8 cellular contexts compared by ENCODE assay signal in genomic region chr16:3175157-3176153, GRCh38. TPM values are rescaled to one million over a fixed set of nuclear protein-coding genes. Genes with fewer than 3 reads are reported as not detected.
DNase-seq lines count a peak whose midpoint lies in the region; ATAC-seq and FAIRE-seq lines count a peak whose summit lies in the region.

No MANE protein-coding gene starts in this region.

- ATAC-seq in GM19328 (IDR thresholded peaks at IDR 0.05; ENCODE audit: unreplicated experiment): no peak
- no peak for ATAC-seq in HG03432 (IDR thresholded peaks at IDR 0.05; ENCODE audit: unreplicated experiment)

- no peak overlapping the region for H3K4me3 Mint-ChIP-seq in activated T-helper 1 cell treated with anti-CD3 and anti-CD28 coated beads, Interleukin-12 subunit alpha, Interleukin-12 subunit beta, Interleukin-2, Interleukin-4 antibody, amounts not matched to agents 30 ng/mL and 10 ng/mL and 1 ng/mL, durations not matched to agents 14 hours and 24 hours and 36 hours

- peak; percentile 95 for DNase-seq in DMS 273 (lab: John Stamatoyannopoulos, UW; ENCODE audit: unreplicated experiment)
- peak; percentile 27 for DNase-seq in HuH-7.5 (ENCODE audit: low spot score)
- DNase-seq in activated T-helper 1 cell treated with anti-CD3 and anti-CD28 coated beads, Interleukin-12 subunit alpha, Interleukin-12 subunit beta, Interleukin-2, Interleukin-4 antibody, amounts not matched to agents 30 ng/mL and 10 ng/mL and 1 ng/mL, durations not matched to agents 14 hours and 24 hours and 36 hours (ENCODE audit: low spot score): no peak
- DNase-seq in kidney tubule cell (ENCODE audit: low spot score): peak; percentile 87
- no peak for DNase-seq in DMS114 treated with DMSO at 0.1 percent for 48 hours (lab: John Stamatoyannopoulos, UW; ENCODE audit: unreplicated experiment)
- no peak for DNase-seq in urothelium cell line (ENCODE audit: low spot score)

- peaks cover 29% of the 10 kb centered on the region for H3K4me1 Mint-ChIP-seq in activated T-helper 1 cell treated with anti-CD3 and anti-CD28 coated beads, Interleukin-12 subunit alpha, Interleukin-12 subunit beta, Interleukin-2, Interleukin-4 antibody, amounts not matched to agents 30 ng/mL and 10 ng/mL and 1 ng/mL, durations not matched to agents 14 hours and 24 hours and 36 hours (ENCODE audit: low read depth)

- peak overlapping the region; percentile 52 for H3K27ac Mint-ChIP-seq in activated T-helper 1 cell treated with anti-CD3 and anti-CD28 coated beads, Interleukin-12 subunit alpha, Interleukin-12 subunit beta, Interleukin-2, Interleukin-4 antibody, amounts not matched to agents 30 ng/mL and 10 ng/mL and 1 ng/mL, durations not matched to agents 14 hours and 24 hours and 36 hours

- peaks cover 5% of the 10 kb centered on the region for H3K36me3 Mint-ChIP-seq in activated T-helper 1 cell treated with anti-CD3 and anti-CD28 coated beads, Interleukin-12 subunit alpha, Interleukin-12 subunit beta, Interleukin-2, Interleukin-4 antibody, amounts not matched to agents 30 ng/mL and 10 ng/mL and 1 ng/mL, durations not matched to agents 14 hours and 24 hours and 36 hours (ENCODE audit: low read depth)

- no peaks in the 10 kb centered on the region for H3K9me3 Mint-ChIP-seq in activated T-helper 1 cell treated with anti-CD3 and anti-CD28 coated beads, Interleukin-12 subunit alpha, Interleukin-12 subunit beta, Interleukin-2, Interleukin-4 antibody, amounts not matched to agents 30 ng/mL and 10 ng/mL and 1 ng/mL, durations not matched to agents 14 hours and 24 hours and 36 hours

- no peak for FAIRE-seq in urothelium cell line (lab: Jason Lieb, UNC)

- H3K27me3 Mint-ChIP-seq in activated T-helper 1 cell treated with anti-CD3 and anti-CD28 coated beads, Interleukin-12 subunit alpha, Interleukin-12 subunit beta, Interleukin-2, Interleukin-4 antibody, amounts not matched to agents 30 ng/mL and 10 ng/mL and 1 ng/mL, durations not matched to agents 14 hours and 24 hours and 36 hours (ENCODE audit: insufficient read depth): peaks cover 67% of the 10 kb centered on the region

- intact Hi-C loops in activated T-helper 1 cell treated with anti-CD3 and anti-CD28 coated beads, Interleukin-12 subunit alpha, Interleukin-12 subunit beta, Interleukin-2, Interleukin-4 antibody, amounts not matched to agents 30 ng/mL and 10 ng/mL and 1 ng/mL, durations not matched to agents 14 hours and 24 hours and 36 hours (cut with micrococcal nuclease): no loop called here

RNA-seq across cellular contexts. Expression of gene OR1F1, which starts 12.5 kb away (rescaled TPM):
- not detected in 2 replicates for total RNA-seq in activated T-helper 1 cell treated with anti-CD3 and anti-CD28 coated beads, Interleukin-12 subunit alpha, Interleukin-12 subunit beta, Interleukin-2, Interleukin-4 antibody, amounts not matched to agents 30 ng/mL and 10 ng/mL and 1 ng/mL, durations not matched to agents 14 hours and 24 hours and 36 hours

RNA-seq across cellular contexts. Expression of gene ZNF213, which starts 40.6 kb away (rescaled TPM):
- total RNA-seq in activated T-helper 1 cell treated with anti-CD3 and anti-CD28 coated beads, Interleukin-12 subunit alpha, Interleukin-12 subunit beta, Interleukin-2, Interleukin-4 antibody, amounts not matched to agents 30 ng/mL and 10 ng/mL and 1 ng/mL, durations not matched to agents 14 hours and 24 hours and 36 hours: 9.6 and 12.4 TPM in 2 replicates

RNA-seq across cellular contexts. Expression of gene ZNF200, which starts 59.5 kb away (rescaled TPM):
- total RNA-seq in activated T-helper 1 cell treated with anti-CD3 and anti-CD28 coated beads, Interleukin-12 subunit alpha, Interleukin-12 subunit beta, Interleukin-2, Interleukin-4 antibody, amounts not matched to agents 30 ng/mL and 10 ng/mL and 1 ng/mL, durations not matched to agents 14 hours and 24 hours and 36 hours: 13.6 and 15.8 TPM in 2 replicates

Comparison
In these comparisons a context has a peak if more than half of its experiments do, and no peak if none do; other contexts are left out.
1. DNase-seq: peak in DMS 273 (single experiment), HuH-7.5 (single experiment) and kidney tubule cell (single experiment); none in activated T-helper 1 cell treated with anti-CD3 and anti-CD28 coated beads, Interleukin-12 subunit alpha, Interleukin-12 subunit beta, Interleukin-2, Interleukin-4 antibody, amounts not matched to agents 30 ng/mL and 10 ng/mL and 1 ng/mL, durations not matched to agents 14 hours and 24 hours and 36 hours (single experiment), DMS114 treated with DMSO at 0.1 percent for 48 hours (single experiment) and urothelium cell line (single experiment).